ENCODE assay signal across 17 cellular contexts in genomic region chr2:159176555-159176954, GRCh38.
"Had no signal": no experiment of that assay in that cellular context is flagged by ENCODE, and none has a peak within 500 bp of the region (broad histone marks: within the 10 kb centered on the region; RNA-seq: fewer than 3 reads in every experiment).

No MANE protein-coding gene starts in this region.

- H3K4me1 ChIP-seq: suprapubic skin had no signal

- H3K36me3 Mint-ChIP-seq: activated CD8-positive, alpha-beta memory T cell treated with anti-CD3 and anti-CD28 coated beads, Interleukin-2, amount 10 ng/mL, durations not matched to agents 7 days and 5 days; activated naive CD4-positive, alpha-beta T cell treated with anti-CD3 and anti-CD28 coated beads, Interleukin-2, amount 50 U/mL, for 72 hours; immature natural killer cell; memory B cell; natural killer cell treated with Interleukin-12 subunit alpha and Interleukin-12 subunit beta and Interleukin-15 and Interleukin-18, amount 100 ng/mL, for 72 hours had no signal

- H3K27me3 Mint-ChIP-seq: activated T-cell treated with anti-CD3 and anti-CD28 coated beads, Interleukin-2, amount 50 U/mL, for 24 hours; central memory CD8-positive, alpha-beta T cell; dendritic cell treated with granulocyte-macrophage colony-stimulating factor and Interleukin-4, amounts not matched to agents 40 ng/mL and 50 ng/mL, for 4 days had no signal

- H3K4me3 Mint-ChIP-seq: activated CD8-positive, alpha-beta memory T cell treated with anti-CD3 and anti-CD28 coated beads, Interleukin-2, amount 10 ng/mL, durations not matched to agents 7 days and 5 days; activated T-cell treated with anti-CD3 and anti-CD28 coated beads, Interleukin-2, amount 50 U/mL, for 24 hours; central memory CD8-positive, alpha-beta T cell; dendritic cell treated with granulocyte-macrophage colony-stimulating factor and Interleukin-4, amounts not matched to agents 40 ng/mL and 50 ng/mL, for 4 days; immature natural killer cell; memory B cell; natural killer cell treated with Interleukin-12 subunit alpha and Interleukin-12 subunit beta and Interleukin-15 and Interleukin-18, amount 100 ng/mL, for 72 hours had no signal

- H3K4me1 Mint-ChIP-seq: activated CD8-positive, alpha-beta memory T cell treated with anti-CD3 and anti-CD28 coated beads, Interleukin-2, amount 10 ng/mL, durations not matched to agents 7 days and 5 days; central memory CD8-positive, alpha-beta T cell; memory B cell had no signal

- H3K27me3 ChIP-seq: suprapubic skin had no signal

- ATAC-seq: activated CD8-positive, alpha-beta memory T cell treated with anti-CD3 and anti-CD28 coated beads, Interleukin-2, amount 10 ng/mL, durations not matched to agents 7 days and 5 days; activated naive CD4-positive, alpha-beta T cell treated with anti-CD3 and anti-CD28 coated beads, Interleukin-2, amount 50 U/mL, for 72 hours; left cardiac atrium; natural killer cell treated with Interleukin-12 subunit alpha and Interleukin-12 subunit beta and Interleukin-15 and Interleukin-18, amount 100 ng/mL, for 72 hours; stimulated activated naive CD8-positive, alpha-beta T cell treated with anti-CD3 and anti-CD28 coated beads, Interleukin-15, Interleukin-2, amounts not matched to agents 100 U/mL and 50 U/mL, for 24 hours had no signal

- H3K27ac ChIP-seq: suprapubic skin had no signal

- H3K9me3 ChIP-seq: suprapubic skin had no signal

- H3K4me3 ChIP-seq: suprapubic skin had no signal

- DNase-seq: activated CD4-positive, alpha-beta T cell treated with anti-CD3 and anti-CD28 coated beads, Interleukin-2, amount 50 U/mL, for 4 hours; activated CD4-positive, CD25-positive, alpha-beta regulatory T cell treated with anti-CD3 and anti-CD28 coated beads, Interleukin-2, amount 50 U/mL, for 72 hours; activated CD8-positive, alpha-beta memory T cell treated with anti-CD3 and anti-CD28 coated beads, Interleukin-2, amount 10 ng/mL, durations not matched to agents 7 days and 5 days; activated effector memory CD4-positive, alpha-beta T cell treated with Interleukin-2 at 50 U/mL for 16 hours; activated T-cell treated with anti-CD3 and anti-CD28 coated beads, Interleukin-2, amount 50 U/mL, for 24 hours; hypothalamus; immature natural killer cell; left cardiac atrium; stimulated activated CD4-positive, alpha-beta T cell treated with anti-CD3 and anti-CD28 coated beads, Interleukin-4, amount 100 ng/mL, for 1 hour; stimulated activated CD8-positive, alpha-beta memory T cell treated with anti-CD3 and anti-CD28 coated beads, Interleukin-4, amount 100 ng/mL, for 48 hours; stimulated activated naive CD8-positive, alpha-beta T cell treated with anti-CD3 and anti-CD28 coated beads, Interleukin-15, Interleukin-2, amounts not matched to agents 100 U/mL and 50 U/mL, for 24 hours had no signal

- H3K27ac Mint-ChIP-seq: activated CD8-positive, alpha-beta memory T cell treated with anti-CD3 and anti-CD28 coated beads, Interleukin-2, amount 10 ng/mL, durations not matched to agents 7 days and 5 days; activated naive CD4-positive, alpha-beta T cell treated with anti-CD3 and anti-CD28 coated beads, Interleukin-2, amount 50 U/mL, for 72 hours; activated T-cell treated with anti-CD3 and anti-CD28 coated beads, Interleukin-2, amount 50 U/mL, for 24 hours; dendritic cell treated with granulocyte-macrophage colony-stimulating factor and Interleukin-4, amounts not matched to agents 40 ng/mL and 50 ng/mL, for 4 days; immature natural killer cell; memory B cell; natural killer cell treated with Interleukin-12 subunit alpha and Interleukin-12 subunit beta and Interleukin-15 and Interleukin-18, amount 100 ng/mL, for 72 hours had no signal

- H3K9me3 Mint-ChIP-seq: activated naive CD4-positive, alpha-beta T cell treated with anti-CD3 and anti-CD28 coated beads, Interleukin-2, amount 50 U/mL, for 72 hours; activated T-cell treated with anti-CD3 and anti-CD28 coated beads, Interleukin-2, amount 50 U/mL, for 24 hours; central memory CD8-positive, alpha-beta T cell; dendritic cell treated with granulocyte-macrophage colony-stimulating factor and Interleukin-4, amounts not matched to agents 40 ng/mL and 50 ng/mL, for 4 days; memory B cell; natural killer cell treated with Interleukin-12 subunit alpha and Interleukin-12 subunit beta and Interleukin-15 and Interleukin-18, amount 100 ng/mL, for 72 hours had no signal
